1 cellular context compared by ENCODE assay signal in the genomic region with DNA sequence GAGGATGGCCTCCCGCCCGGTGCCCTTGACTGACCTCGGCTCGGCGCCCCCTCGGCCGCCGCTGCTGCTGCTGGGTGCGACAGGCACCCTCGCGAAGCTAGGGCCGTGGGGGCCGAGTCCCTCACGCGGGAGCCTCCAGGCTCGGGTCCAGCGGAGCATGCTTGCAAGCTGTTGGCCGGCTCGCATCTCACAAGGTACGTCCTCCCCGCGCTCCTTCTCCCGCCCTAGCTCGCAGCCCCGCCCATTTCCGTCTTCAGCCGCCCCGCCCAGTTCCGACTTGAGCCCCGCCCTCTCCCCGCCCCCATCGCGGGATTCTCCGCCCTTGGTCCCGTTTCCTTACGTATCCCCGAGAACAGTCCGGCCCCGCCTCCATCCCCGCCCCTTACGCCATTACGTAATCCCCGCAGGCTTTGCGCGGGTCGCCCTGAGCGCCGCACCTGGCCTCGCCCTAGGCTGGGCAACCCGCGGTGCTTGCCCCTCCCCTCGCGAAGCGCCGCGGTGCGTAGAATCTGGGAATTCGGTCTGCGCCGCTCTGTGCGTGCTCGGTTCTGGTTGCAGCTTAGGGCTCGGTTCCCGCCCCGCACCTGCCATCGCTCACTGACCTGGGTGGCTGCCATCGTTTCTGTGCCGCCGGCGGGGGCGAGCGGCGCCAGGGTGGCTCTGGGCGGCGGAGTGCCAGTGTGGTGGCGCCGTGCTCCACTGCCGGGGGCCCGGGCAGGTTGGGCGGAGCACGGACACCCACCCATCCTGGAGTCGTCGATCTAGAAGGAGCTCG.
TF ChIP-seq lines count a peak whose summit lies in the region.

A gene with protein sequence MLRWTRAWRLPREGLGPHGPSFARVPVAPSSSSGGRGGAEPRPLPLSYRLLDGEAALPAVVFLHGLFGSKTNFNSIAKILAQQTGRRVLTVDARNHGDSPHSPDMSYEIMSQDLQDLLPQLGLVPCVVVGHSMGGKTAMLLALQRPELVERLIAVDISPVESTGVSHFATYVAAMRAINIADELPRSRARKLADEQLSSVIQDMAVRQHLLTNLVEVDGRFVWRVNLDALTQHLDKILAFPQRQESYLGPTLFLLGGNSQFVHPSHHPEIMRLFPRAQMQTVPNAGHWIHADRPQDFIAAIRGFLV (minus strand): TSS at position 191 of the 775 bp plus-strand sequence. CDS start 32 bp downstream, at position 159.

TF ChIP-seq in K562, 482 proteins besides CTCF, POLR2A, EP300 and RAD21 (continued from another document and continues in another):
- peak; percentile 92 for TF ChIP-seq ATF2 (CRISPR knock-in tag; IDR thresholded peaks at IDR 0.05)
- TF ChIP-seq, protein P1, sequence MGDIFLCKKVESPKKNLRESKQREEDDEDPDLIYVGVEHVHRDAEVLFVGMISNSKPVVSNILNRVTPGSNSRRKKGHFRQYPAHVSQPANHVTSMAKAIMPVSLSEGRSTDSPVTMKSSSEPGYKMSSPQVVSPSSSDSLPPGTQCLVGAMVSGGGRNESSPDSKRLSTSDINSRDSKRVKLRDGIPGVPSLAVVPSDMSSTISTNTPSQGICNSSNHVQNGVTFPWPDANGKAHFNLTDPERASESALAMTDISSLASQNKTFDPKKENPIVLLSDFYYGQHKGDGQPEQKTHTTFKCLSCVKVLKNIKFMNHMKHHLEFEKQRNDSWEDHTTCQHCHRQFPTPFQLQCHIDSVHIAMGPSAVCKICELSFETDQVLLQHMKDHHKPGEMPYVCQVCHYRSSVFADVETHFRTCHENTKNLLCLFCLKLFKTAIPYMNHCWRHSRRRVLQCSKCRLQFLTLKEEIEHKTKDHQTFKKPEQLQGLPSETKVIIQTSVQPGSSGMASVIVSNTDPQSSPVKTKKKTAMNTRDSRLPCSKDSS (IDR thresholded peaks at IDR 0.05; ENCODE audit: low read depth, partially characterized antibody): no peak
- TF ChIP-seq LEF1 (IDR thresholded peaks at IDR 0.05): no peak
- no peak for TF ChIP-seq HCFC1 (IDR thresholded peaks at IDR 0.05; ENCODE audit: low read depth, low read length)
- TF ChIP-seq MYNN (IDR thresholded peaks at IDR 0.05): peak; percentile 69
- TF ChIP-seq MYNN (CRISPR knock-in tag; IDR thresholded peaks at IDR 0.05): no peak
- TF ChIP-seq STAT6 (CRISPR knock-in tag; IDR thresholded peaks at IDR 0.05): no peak; the same call in 1 of the 2 replicates
- TF ChIP-seq MED1 (CRISPR knock-in tag; IDR thresholded peaks at IDR 0.05; ENCODE audit: borderline replicate concordance): no peak
- TF ChIP-seq RBM15 (IDR thresholded peaks at IDR 0.05; ENCODE audit: insufficient read depth, low read length): no peak
- TF ChIP-seq STAT5A (IDR thresholded peaks at IDR 0.05; ENCODE audit: borderline replicate concordance, low read length): no peak
- 0 out of 2 replicates have a peak, but pooled peaks have one; percentile 33 for TF ChIP-seq RUNX1 (IDR thresholded peaks at IDR 0.05; ENCODE audit: low read depth)
- TF ChIP-seq HNRNPLL (IDR thresholded peaks at IDR 0.05; ENCODE audit: low read depth, low read length, poor library complexity, severe bottlenecking): peak; percentile 97
- TF ChIP-seq SUPT5H (IDR thresholded peaks at IDR 0.05): peak; percentile 93
- no peak for TF ChIP-seq ZNF354B (CRISPR knock-in tag; IDR thresholded peaks at IDR 0.05)
- TF ChIP-seq VEZF1 (CRISPR knock-in tag; IDR thresholded peaks at IDR 0.05): peak; percentile 83
- TF ChIP-seq ZC3H4 (CRISPR knock-in tag; IDR thresholded peaks at IDR 0.05; ENCODE audit: borderline replicate concordance): no peak
- TF ChIP-seq HOMEZ (CRISPR knock-in tag; IDR thresholded peaks at IDR 0.05): 0 out of 2 replicates have a peak, but pooled peaks have one; percentile 59
- TF ChIP-seq, protein P2, sequence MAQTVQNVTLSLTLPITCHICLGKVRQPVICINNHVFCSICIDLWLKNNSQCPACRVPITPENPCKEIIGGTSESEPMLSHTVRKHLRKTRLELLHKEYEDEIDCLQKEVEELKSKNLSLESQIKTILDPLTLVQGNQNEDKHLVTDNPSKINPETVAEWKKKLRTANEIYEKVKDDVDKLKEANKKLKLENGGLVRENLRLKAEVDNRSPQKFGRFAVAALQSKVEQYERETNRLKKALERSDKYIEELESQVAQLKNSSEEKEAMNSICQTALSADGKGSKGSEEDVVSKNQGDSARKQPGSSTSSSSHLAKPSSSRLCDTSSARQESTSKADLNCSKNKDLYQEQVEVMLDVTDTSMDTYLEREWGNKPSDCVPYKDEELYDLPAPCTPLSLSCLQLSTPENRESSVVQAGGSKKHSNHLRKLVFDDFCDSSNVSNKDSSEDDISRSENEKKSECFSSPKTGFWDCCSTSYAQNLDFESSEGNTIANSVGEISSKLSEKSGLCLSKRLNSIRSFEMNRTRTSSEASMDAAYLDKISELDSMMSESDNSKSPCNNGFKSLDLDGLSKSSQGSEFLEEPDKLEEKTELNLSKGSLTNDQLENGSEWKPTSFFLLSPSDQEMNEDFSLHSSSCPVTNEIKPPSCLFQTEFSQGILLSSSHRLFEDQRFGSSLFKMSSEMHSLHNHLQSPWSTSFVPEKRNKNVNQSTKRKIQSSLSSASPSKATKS (CRISPR knock-in tag; IDR thresholded peaks at IDR 0.05): no peak
- TF ChIP-seq ZNF551 (CRISPR knock-in tag; IDR thresholded peaks at IDR 0.05): no peak
- TF ChIP-seq JUNB (CRISPR knock-in tag; conservative IDR thresholded peaks at IDR 0.05): 0 out of 2 replicates have a peak, but pooled peaks have one; percentile 47
- TF ChIP-seq ZFP36 (IDR thresholded peaks at IDR 0.05; ENCODE audit: low read depth, low read length, partially characterized antibody): no peak
- peak; percentile 96 for TF ChIP-seq SP1 (CRISPR knock-in tag; IDR thresholded peaks at IDR 0.05)
- no peak for TF ChIP-seq ESRRB (CRISPR knock-in tag; IDR thresholded peaks at IDR 0.05; ENCODE audit: borderline replicate concordance)
- TF ChIP-seq EZH2 (IDR thresholded peaks at IDR 0.05; ENCODE audit: borderline replicate concordance, low read depth, low read length): no peak
- TF ChIP-seq ZNF583 (CRISPR knock-in tag; IDR thresholded peaks at IDR 0.05): peak; percentile 77
- peak; percentile 75 for TF ChIP-seq POLR2B (IDR thresholded peaks at IDR 0.05; ENCODE audit: low read depth, partially characterized antibody)
- TF ChIP-seq, protein P3, sequence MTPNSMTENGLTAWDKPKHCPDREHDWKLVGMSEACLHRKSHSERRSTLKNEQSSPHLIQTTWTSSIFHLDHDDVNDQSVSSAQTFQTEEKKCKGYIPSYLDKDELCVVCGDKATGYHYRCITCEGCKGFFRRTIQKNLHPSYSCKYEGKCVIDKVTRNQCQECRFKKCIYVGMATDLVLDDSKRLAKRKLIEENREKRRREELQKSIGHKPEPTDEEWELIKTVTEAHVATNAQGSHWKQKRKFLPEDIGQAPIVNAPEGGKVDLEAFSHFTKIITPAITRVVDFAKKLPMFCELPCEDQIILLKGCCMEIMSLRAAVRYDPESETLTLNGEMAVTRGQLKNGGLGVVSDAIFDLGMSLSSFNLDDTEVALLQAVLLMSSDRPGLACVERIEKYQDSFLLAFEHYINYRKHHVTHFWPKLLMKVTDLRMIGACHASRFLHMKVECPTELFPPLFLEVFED (CRISPR knock-in tag; conservative IDR thresholded peaks at IDR 0.05): no peak
- TF ChIP-seq HLTF (IDR thresholded peaks at IDR 0.05): peak; percentile 36
- 0 out of 2 replicates have a peak, but pooled peaks have one; percentile 50 for TF ChIP-seq MTA1 (IDR thresholded peaks at IDR 0.05; ENCODE audit: borderline replicate concordance)
- peak; percentile 44 for TF ChIP-seq CTCFL (IDR thresholded peaks at IDR 0.05; ENCODE audit: borderline replicate concordance, insufficient read depth, low read depth, low read length, poor library complexity, severe bottlenecking)
- TF ChIP-seq ZNF75A (CRISPR knock-in tag; IDR thresholded peaks at IDR 0.05): 0 out of 2 replicates have a peak, but pooled peaks have one; percentile 47
- no peak for TF ChIP-seq MIER1 (IDR thresholded peaks at IDR 0.05; ENCODE audit: low read depth)
- TF ChIP-seq SNIP1 (IDR thresholded peaks at IDR 0.05; ENCODE audit: low read depth): no peak
- peak; percentile 72 for TF ChIP-seq PML (IDR thresholded peaks at IDR 0.05; ENCODE audit: low read length)
- TF ChIP-seq SMARCA5 (IDR thresholded peaks at IDR 0.05): no peak
- TF ChIP-seq, protein P4, sequence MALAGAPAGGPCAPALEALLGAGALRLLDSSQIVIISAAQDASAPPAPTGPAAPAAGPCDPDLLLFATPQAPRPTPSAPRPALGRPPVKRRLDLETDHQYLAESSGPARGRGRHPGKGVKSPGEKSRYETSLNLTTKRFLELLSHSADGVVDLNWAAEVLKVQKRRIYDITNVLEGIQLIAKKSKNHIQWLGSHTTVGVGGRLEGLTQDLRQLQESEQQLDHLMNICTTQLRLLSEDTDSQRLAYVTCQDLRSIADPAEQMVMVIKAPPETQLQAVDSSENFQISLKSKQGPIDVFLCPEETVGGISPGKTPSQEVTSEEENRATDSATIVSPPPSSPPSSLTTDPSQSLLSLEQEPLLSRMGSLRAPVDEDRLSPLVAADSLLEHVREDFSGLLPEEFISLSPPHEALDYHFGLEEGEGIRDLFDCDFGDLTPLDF (CRISPR knock-in tag; IDR thresholded peaks at IDR 0.05): peak; percentile 90
- no peak for TF ChIP-seq ZBTB8A (IDR thresholded peaks at IDR 0.05; ENCODE audit: partially characterized antibody)
- no peak for TF ChIP-seq ZNF77 (CRISPR knock-in tag; IDR thresholded peaks at IDR 0.05)
- peak; percentile 14; the same call in 1 of the 2 replicates for TF ChIP-seq ZNF766 (CRISPR knock-in tag; conservative IDR thresholded peaks at IDR 0.05)
- 0 out of 2 replicates have a peak, but pooled peaks have one; percentile 65 for TF ChIP-seq RHOXF2B (CRISPR knock-in tag; conservative IDR thresholded peaks at IDR 0.05)
- TF ChIP-seq TARDBP (IDR thresholded peaks at IDR 0.05): no peak
- no peak for TF ChIP-seq HNRNPH1 (optimal IDR thresholded peaks at IDR 0.05; ENCODE audit: low read depth, low read length)
